ENCODE assay signal across 26 cellular contexts in the genomic region with DNA sequence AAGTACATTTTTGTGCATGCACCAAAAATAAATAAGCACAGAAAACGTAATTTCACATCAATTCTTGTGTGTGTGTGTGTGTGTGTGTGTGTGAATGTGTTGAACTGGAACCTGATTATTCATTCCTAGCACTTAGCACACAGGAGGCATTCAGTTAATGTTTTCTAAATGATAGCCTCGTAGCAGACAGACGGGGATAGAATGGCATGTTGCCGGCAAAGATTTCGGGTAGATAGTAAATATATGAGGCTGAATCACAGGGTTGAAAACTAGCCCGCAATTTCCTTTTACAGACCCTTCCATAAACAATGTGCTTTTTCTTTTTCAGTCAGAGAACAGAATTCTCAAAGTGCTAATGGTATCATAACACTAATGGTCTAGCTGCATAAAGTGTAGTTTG. TPM values are rescaled to one million over a fixed set of nuclear protein-coding genes. Genes with fewer than 3 reads are reported as not detected.
DNase-seq lines count a peak whose midpoint lies in the region; ATAC-seq, FAIRE-seq and TF ChIP-seq lines count a peak whose summit lies in the region.
"Had no signal": no experiment of that assay in that cellular context is flagged by ENCODE, and none has a peak within 500 bp of the region (broad histone marks: within the 10 kb centered on the region; RNA-seq: fewer than 3 reads in every experiment).

No MANE protein-coding gene starts in this region.

- no peaks in the 10 kb centered on the region for H3K79me2 ChIP-seq in SK-N-SH (ENCODE audit: insufficient read depth)
- H3K79me2 ChIP-seq in astrocyte (ENCODE audit: insufficient read depth, low read length), result no peaks in the 10 kb centered on the region

- H2AFZ ChIP-seq in SK-N-SH (ENCODE audit: low read depth), result no peak overlapping the region
- H2AFZ ChIP-seq in astrocyte (ENCODE audit: low read depth, low read length), result no peak overlapping the region

- ATAC-seq in SK-N-SH treated with all-trans-retinoic acid at 6 μM for 48 hours, result no peak
- ATAC-seq: activated CD4-positive, CD25-positive, alpha-beta regulatory T cell treated with anti-CD3 and anti-CD28 coated beads, Interleukin-2, amount 50 U/mL, for 24 hours; activated CD8-positive, alpha-beta T cell treated with anti-CD3 and anti-CD28 coated beads, Interleukin-2, amount 10 ng/mL, durations not matched to agents 7 days and 5 days; lower lobe of right lung had no signal

- DNase-seq in SK-N-SH, result peak; percentile 23
- DNase-seq in astrocyte (ENCODE audit: low read depth), result peak; percentile 42
- peak; percentile 85 for DNase-seq in kidney tubule cell (ENCODE audit: low spot score)
- DNase-seq in tibial artery, result no peak
- DNase-seq in H54 (ENCODE audit: insufficient read length, low spot score), result no peak
- no peak for DNase-seq in NCI-H345 (lab: John Stamatoyannopoulos, UW)
- DNase-seq in GM03348 (ENCODE audit: low spot score), result no peak
- DNase-seq: activated CD8-positive, alpha-beta T cell treated with anti-CD3 and anti-CD28 coated beads, Interleukin-2, amount 10 ng/mL, durations not matched to agents 7 days and 5 days; adrenal gland; colonic mucosa; COR-L47; lower lobe of right lung; NCI-H1417; NCI-H510A treated with DMSO at 0.1 percent for 48 hours; small intestine; stimulated activated naive CD4-positive, alpha-beta T cell; T1000; thyroid gland had no signal

- H3K9me3 ChIP-seq in SK-N-SH (no peaks in the 10 kb centered on the region), astrocyte (ENCODE audit: insufficient read depth, low read depth, low read length) (no peaks in the 10 kb centered on the region), tibial artery (peaks cover 0 to 4% (median 0%) of the 10 kb centered on the region in 3 donors)
- H3K9me3 ChIP-seq: adrenal gland, breast epithelium, colonic mucosa, lower lobe of right lung, neutrophil, thyroid gland had no signal

- H4K20me1 ChIP-seq in SK-N-SH (ENCODE audit: insufficient read depth) (no peaks in the 10 kb centered on the region), astrocyte (ENCODE audit: insufficient read depth, low read length) (no peaks in the 10 kb centered on the region)

- H3K4me3 Mint-ChIP-seq in astrocyte (ENCODE audit: unreplicated experiment), result no peak overlapping the region
- H3K4me3 Mint-ChIP-seq: activated CD8-positive, alpha-beta T cell treated with anti-CD3 and anti-CD28 coated beads, Interleukin-2, amount 10 ng/mL, durations not matched to agents 7 days and 5 days had no signal

- H3K27me3 ChIP-seq in SK-N-SH (ENCODE audit: insufficient read depth) (no peaks in the 10 kb centered on the region), astrocyte (ENCODE audit: insufficient read depth, low read length) (no peaks in the 10 kb centered on the region), tibial artery (no peaks in the 10 kb centered on the region)
- H3K27me3 ChIP-seq: adrenal gland, colonic mucosa, neutrophil, thyroid gland had no signal

- H3K27ac Mint-ChIP-seq in astrocyte (ENCODE audit: unreplicated experiment), result no peak overlapping the region
- H3K27ac Mint-ChIP-seq: activated CD8-positive, alpha-beta T cell treated with anti-CD3 and anti-CD28 coated beads, Interleukin-2, amount 10 ng/mL, durations not matched to agents 7 days and 5 days had no signal

- CTCF ChIA-PET in SK-N-SH (lab: Yijun Ruan, JAX), result interaction anchor here (1.3 kb wide), 1 partner anchor 10 kb away, joined by 3 read pairs; no protein-coding TSS in a partner anchor

- no peaks in the 10 kb centered on the region for H3K4me1 Mint-ChIP-seq in astrocyte (ENCODE audit: low read depth, unreplicated experiment)

- 3% methylated on average over 6 of the region's 6 CpGs for WGBS in SK-N-SH (ENCODE audit: low lambda C conversion rate)

- H3K9ac ChIP-seq in SK-N-SH, result no peak overlapping the region
- no peak overlapping the region for H3K9ac ChIP-seq in astrocyte (ENCODE audit: low read length)

- no peaks in the 10 kb centered on the region for H3K9me2 ChIP-seq in SK-N-SH

- FAIRE-seq in astrocyte (lab: Jason Lieb, UNC), result peak; percentile 71
- no peak for FAIRE-seq in H54 (lab: Jason Lieb, UNC)
- FAIRE-seq: endometrium, small intestine had no signal

- TF ChIP-seq POLR2A in H54 (IDR thresholded peaks at IDR 0.05; ENCODE audit: low read depth, low read length), result no peak

- H3K4me3 ChIP-seq in SK-N-SH (ENCODE audit: low read depth in 2 of 2, low read length in 1 of 2), result no peak overlapping the region; a peak in 1 of 4 replicates
- no peak overlapping the region for H3K4me3 ChIP-seq in astrocyte (ENCODE audit: insufficient read depth, low read depth, low read length)
- no peak overlapping the region for H3K4me3 ChIP-seq in tibial artery
- H3K4me3 ChIP-seq: adrenal gland, breast epithelium, colonic mucosa, lower lobe of right lung, thyroid gland had no signal

- H3F3A ChIP-seq in SK-N-SH (replicated peaks; ENCODE audit: insufficient read depth), result no peaks in the 10 kb centered on the region

- no peaks in the 10 kb centered on the region for H3K36me3 ChIP-seq in SK-N-SH (replicated peaks in 1 of 2; ENCODE audit: control insufficient read depth in 1 of 2, insufficient read depth in 2 of 2, low read length in 1 of 2)
- no peaks in the 10 kb centered on the region for H3K36me3 ChIP-seq in astrocyte (ENCODE audit: insufficient read depth, low read length)
- H3K36me3 ChIP-seq in tibial artery, result no peaks in the 10 kb centered on the region
- H3K36me3 ChIP-seq: adrenal gland, breast epithelium, colonic mucosa, lower lobe of right lung, neutrophil, thyroid gland had no signal

- H3K4me1 ChIP-seq in SK-N-SH (ENCODE audit: control insufficient read depth in 1 of 2, insufficient read depth in 2 of 2, low read depth in 1 of 2, low read length in 1 of 2) (no peaks in the 10 kb centered on the region; a peak in 2 of 4 replicates), astrocyte (ENCODE audit: insufficient read depth, low read length) (no peaks in the 10 kb centered on the region), tibial artery (peaks cover 0 to 28% (median 0%) of the 10 kb centered on the region in 4 donors)
- H3K4me1 ChIP-seq: adrenal gland, breast epithelium, colonic mucosa, lower lobe of right lung, thyroid gland had no signal

- no peak for TF ChIP-seq EP300 in SK-N-SH (IDR thresholded peaks at IDR 0.05; ENCODE audit: borderline replicate concordance in 1 of 2, low read depth in 1 of 2, low read length in 1 of 2)

- TF ChIP-seq RAD21 in SK-N-SH (IDR thresholded peaks at IDR 0.05; ENCODE audit: low read length), result no peak

- POLR2A ChIA-PET in SK-N-SH (lab: Yijun Ruan, JAX), result interaction anchor here (0.6 kb wide), 1 partner anchor 347 kb away, joined by 3 read pairs; no protein-coding TSS in a partner anchor

- no peaks in the 10 kb centered on the region for H3K9me3 Mint-ChIP-seq in astrocyte (ENCODE audit: unreplicated experiment)

- intact Hi-C loops in tibial artery (cut with DNase I; ENCODE audit: low total_unique reads), result no loop called here

- peaks cover 5% of the 10 kb centered on the region for H3K27me3 Mint-ChIP-seq in astrocyte (ENCODE audit: low read depth, unreplicated experiment)

- H3K4me2 ChIP-seq in SK-N-SH (peak overlapping the region; percentile 30; the same call in 1 of the 2 replicates), astrocyte (ENCODE audit: low read length) (peak overlapping the region; percentile 46)

- H3K36me3 Mint-ChIP-seq in astrocyte (ENCODE audit: low read depth, unreplicated experiment), result no peaks in the 10 kb centered on the region

- TF ChIP-seq CTCF in SK-N-SH (IDR thresholded peaks at IDR 0.05) (no peak), astrocyte (IDR thresholded peaks at IDR 0.05; ENCODE audit: insufficient read depth, low read depth, low read length) (no peak), tibial artery (IDR thresholded peaks at IDR 0.05) (no peak)

- H3K27ac ChIP-seq in SK-N-SH (ENCODE audit: low read depth in 2 of 2, low read length in 1 of 2), result peak overlapping the region; percentile 15 to 68; a peak in 3 of 4 replicates
- no peak overlapping the region for H3K27ac ChIP-seq in astrocyte (ENCODE audit: low read depth, low read length)
- peak overlapping the region; percentile 4 to 44 for H3K27ac ChIP-seq in tibial artery
- H3K27ac ChIP-seq: 22Rv1, adrenal gland, breast epithelium, colonic mucosa, lower lobe of right lung, neutrophil, RWPE1, thyroid gland had no signal

TF ChIP-seq in SK-N-SH, 30 proteins besides CTCF, POLR2A, EP300 and RAD21 (continues in another document):
- TF ChIP-seq MEF2A (IDR thresholded peaks at IDR 0.05; ENCODE audit: borderline replicate concordance, low read depth) (no peak), TCF12 (IDR thresholded peaks at IDR 0.05) (no peak), CHD2 (IDR thresholded peaks at IDR 0.05; ENCODE audit: low read length, partially characterized antibody) (no peak), JUND (IDR thresholded peaks at IDR 0.05) (no peak), RFX5 (IDR thresholded peaks at IDR 0.05; ENCODE audit: low read length) (no peak), SIN3A (IDR thresholded peaks at IDR 0.05; ENCODE audit: borderline replicate concordance, low read depth, low read length) (no peak), FOXM1 (IDR thresholded peaks at IDR 0.05; ENCODE audit: low read depth) (no peak), NFIC (IDR thresholded peaks at IDR 0.05; ENCODE audit: borderline replicate concordance) (no peak), SMC3 (IDR thresholded peaks at IDR 0.05; ENCODE audit: low read depth, low read length) (no peak)
- TF ChIP-seq, protein P1, sequence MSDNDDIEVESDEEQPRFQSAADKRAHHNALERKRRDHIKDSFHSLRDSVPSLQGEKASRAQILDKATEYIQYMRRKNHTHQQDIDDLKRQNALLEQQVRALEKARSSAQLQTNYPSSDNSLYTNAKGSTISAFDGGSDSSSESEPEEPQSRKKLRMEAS (IDR thresholded peaks at IDR 0.05; ENCODE audit: low read depth), result no peak

TF ChIP-seq in SK-N-SH treated with all-trans-retinoic acid at 6 μM for 48 hours, 23 proteins besides CTCF, POLR2A, EP300 and RAD21 (continues in another document):
- TF ChIP-seq ZC3H10 (CRISPR knock-in tag; IDR thresholded peaks at IDR 0.05) (no peak), ZNF70 (CRISPR knock-in tag; IDR thresholded peaks at IDR 0.05) (no peak), OSR1 (CRISPR knock-in tag; IDR thresholded peaks at IDR 0.05) (no peak), ZFP30 (CRISPR knock-in tag; IDR thresholded peaks at IDR 0.05) (no peak), TOX (CRISPR knock-in tag; IDR thresholded peaks at IDR 0.05; ENCODE audit: borderline replicate concordance) (no peak), ZFP3 (CRISPR knock-in tag; IDR thresholded peaks at IDR 0.05) (no peak), ZNF8 (CRISPR knock-in tag; IDR thresholded peaks at IDR 0.05) (no peak), GLIS3 (CRISPR knock-in tag; IDR thresholded peaks at IDR 0.05) (no peak)

RNA-seq across cellular contexts. Expression of a gene that starts 13.5 kb away (rescaled TPM):
- polyA plus RNA-seq in SK-N-SH (2012; rRNA removed), result 0.92 and 0.93 TPM in 2 replicates
- polyA plus RNA-seq in SK-N-SH (2012; cell fraction: cytosol; rRNA removed), result 1.3 and 1.8 TPM in 2 replicates
- 0.40 and 0.57 TPM in 2 replicates for polyA plus RNA-seq in SK-N-SH (2012; cell fraction: nucleus; rRNA removed)
- total RNA-seq in astrocyte, result 0.20 and 0.77 TPM in 2 replicates
- total RNA-seq: activated CD8-positive, alpha-beta T cell treated with anti-CD3 and anti-CD28 coated beads, Interleukin-2, amount 10 ng/mL, durations not matched to agents 7 days and 5 days had no signal
- polyA plus RNA-seq: BJ had no signal

Comparison
In these comparisons a context has a peak if more than half of its experiments do, and no peak if none do; other contexts are left out.
1. DNase-seq: peak in SK-N-SH (single experiment), astrocyte (single experiment) and kidney tubule cell (single experiment); none in tibial artery (0 of 2), H54 (single experiment), NCI-H345 (single experiment) and GM03348 (single experiment).